17 cellular contexts compared by ENCODE assay signal in the genomic region with DNA sequence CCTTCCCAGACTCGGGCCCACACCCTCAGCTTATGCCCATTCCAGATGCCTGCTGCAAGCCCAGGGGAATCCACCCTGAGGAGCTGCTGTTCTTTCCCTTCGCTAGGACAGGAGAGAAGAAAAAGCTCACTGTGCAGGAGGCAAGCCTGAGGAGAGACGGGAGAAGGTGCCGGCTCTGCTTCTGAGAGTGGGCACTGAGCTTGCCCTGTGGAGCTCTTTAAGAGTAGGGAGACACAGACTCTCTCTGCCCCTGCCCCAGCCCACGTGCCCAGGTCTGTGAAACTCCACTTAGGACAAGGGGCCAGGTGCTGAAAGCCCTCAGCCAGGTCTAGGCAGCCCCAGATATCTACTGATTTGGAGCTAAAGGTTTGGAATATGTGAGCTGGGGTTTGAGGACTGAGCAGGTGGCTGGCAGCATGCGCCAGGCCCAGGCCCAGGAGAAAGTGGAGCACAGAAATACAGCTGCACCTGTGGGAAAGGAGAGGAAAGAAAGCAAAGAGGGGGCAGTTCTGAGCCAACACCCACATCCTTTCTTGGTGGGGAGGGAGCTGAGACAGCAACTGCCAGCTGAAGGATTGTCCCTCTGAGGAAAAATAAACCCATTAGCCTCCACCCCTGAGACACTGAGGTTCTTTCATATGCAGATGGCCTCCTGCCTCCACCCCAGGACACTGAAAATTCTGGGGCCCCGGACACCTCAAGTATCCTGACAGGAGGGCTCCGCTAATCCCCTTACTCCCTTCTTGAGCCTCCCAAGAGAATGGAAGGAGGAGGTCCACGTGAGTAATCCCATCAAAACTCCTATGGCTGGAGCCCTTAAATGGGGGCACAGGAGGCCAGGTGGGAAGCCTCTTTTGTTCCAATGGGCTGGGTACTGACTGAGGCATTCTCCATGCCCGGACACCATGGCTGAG. TPM values are rescaled to one million over a fixed set of nuclear protein-coding genes. Genes with fewer than 3 reads are reported as not detected.
A peak's percentile ranks its signal among the peaks of the same experiment; 100 is the strongest.
DNase-seq lines count a peak whose midpoint lies in the region; FAIRE-seq and TF ChIP-seq lines count a peak whose summit lies in the region.
"Had no signal": no experiment of that assay in that cellular context is flagged by ENCODE, and none has a peak within 500 bp of the region (broad histone marks: within the 10 kb centered on the region; RNA-seq: fewer than 3 reads in every experiment).

No MANE protein-coding gene starts in this region.

- H3K4me3 ChIP-seq in MM.1S (ENCODE audit: low read length) (no peak overlapping the region), ectodermal cell (ENCODE audit: insufficient read depth, low read depth, low read length) (no peak overlapping the region), neural progenitor cell (no peak overlapping the region)
- H3K4me3 ChIP-seq: PC-9 had no signal

- no peaks in the 10 kb centered on the region; the same call in 1 of the 2 replicates for H3K36me3 ChIP-seq in MM.1S (replicated peaks; ENCODE audit: insufficient read depth, low read length)
- H3K36me3 ChIP-seq in ectodermal cell (ENCODE audit: control insufficient read depth, insufficient read depth, low read length): peaks cover 3% of the 10 kb centered on the region
- H3K36me3 ChIP-seq in neural progenitor cell: no peaks in the 10 kb centered on the region

- no peak for FAIRE-seq in HTR-8/SVneo (lab: Jason Lieb, UNC)

- peak; percentile 67 for DNase-seq in NCI-H82 (lab: John Stamatoyannopoulos, UW)
- DNase-seq in NCI-H82 treated with DMSO at 0.1 percent for 48 hours (lab: John Stamatoyannopoulos, UW; ENCODE audit: unreplicated experiment): no peak
- peak; percentile 61 for DNase-seq in MM.1S
- DNase-seq in neural progenitor cell (ENCODE audit: low spot score): peak; percentile 64
- no peak for DNase-seq in SHP77 treated with DMSO at 0.1 percent for 48 hours (lab: John Stamatoyannopoulos, UW)
- DNase-seq in HTR-8/SVneo (ENCODE audit: insufficient read length, low spot score): no peak
- no peak for DNase-seq in NCI-H1694 treated with DMSO at 0.1 percent for 48 hours (lab: John Stamatoyannopoulos, UW)
- DNase-seq: 8988T, DMS79 treated with DMSO at 0.1 percent for 48 hours, IMR-90, Karpas-422, NCI-H1048, NCI-H1436, NCI-H2029 treated with DMSO at 0.1 percent for 48 hours, PC-9 had no signal

- no peaks in the 10 kb centered on the region for H4K20me1 ChIP-seq in MM.1S (ENCODE audit: insufficient read depth, low read length)
- peaks cover 47% of the 10 kb centered on the region for H4K20me1 ChIP-seq in neural progenitor cell (ENCODE audit: low read depth)

- H3K4me3 Mint-ChIP-seq in neural progenitor cell: no peak overlapping the region
- H3K4me3 Mint-ChIP-seq: CD14-positive monocyte had no signal

- peaks cover 5% of the 10 kb centered on the region for H3K27me3 Mint-ChIP-seq in neural progenitor cell (ENCODE audit: insufficient read depth, low read depth)

- H3K27ac Mint-ChIP-seq in neural progenitor cell: no peak overlapping the region

- peak overlapping the region; percentile 46 for H3K4me2 ChIP-seq in MM.1S (ENCODE audit: low read depth, low read length)
- H3K4me2 ChIP-seq in neural progenitor cell: peak overlapping the region; percentile 40
- H3K4me2 ChIP-seq: PC-9 had no signal

- H3K9me3 ChIP-seq in MM.1S (replicated peaks; ENCODE audit: insufficient read depth, low read length) (no peaks in the 10 kb centered on the region), ectodermal cell (ENCODE audit: control insufficient read depth, low read length) (no peaks in the 10 kb centered on the region), neural progenitor cell (ENCODE audit: low read depth) (no peaks in the 10 kb centered on the region)

- H3K9ac ChIP-seq in MM.1S (ENCODE audit: low read length) (no peak overlapping the region), neural progenitor cell (no peak overlapping the region)

- no peak for TF ChIP-seq CTCF in MM.1S (IDR thresholded peaks at IDR 0.05; ENCODE audit: low read length)
- TF ChIP-seq CTCF in neural progenitor cell (IDR thresholded peaks at IDR 0.05): no peak

- peaks cover 12% of the 10 kb centered on the region for H3F3A ChIP-seq in MM.1S (ENCODE audit: insufficient read depth, low read length)
- peaks cover 21% of the 10 kb centered on the region for H3F3A ChIP-seq in neural progenitor cell (ENCODE audit: low read depth)

- H3K79me2 ChIP-seq in MM.1S (ENCODE audit: low read length): no peaks in the 10 kb centered on the region
- no peaks in the 10 kb centered on the region for H3K79me2 ChIP-seq in neural progenitor cell (ENCODE audit: low read depth)

- H3K27me3 ChIP-seq in MM.1S (replicated peaks; ENCODE audit: insufficient read depth, low read length) (no peaks in the 10 kb centered on the region), ectodermal cell (ENCODE audit: control insufficient read depth, insufficient read depth, low read length, poor library complexity, severe bottlenecking) (no peaks in the 10 kb centered on the region), neural progenitor cell (no peaks in the 10 kb centered on the region)

- H3K4me1 ChIP-seq in MM.1S (ENCODE audit: low read length) (peaks cover 17% of the 10 kb centered on the region), ectodermal cell (ENCODE audit: control insufficient read depth, insufficient read depth, low read length) (peaks cover 9% of the 10 kb centered on the region), neural progenitor cell (peaks cover 19% of the 10 kb centered on the region)

- peak overlapping the region; percentile 8; the same call in 1 of the 2 replicates for H3K27ac ChIP-seq in MM.1S (ENCODE audit: low read length)
- H3K27ac ChIP-seq in ectodermal cell (ENCODE audit: insufficient read depth, low read depth, low read length, poor library complexity, severe bottlenecking): peak overlapping the region; percentile 19
- H3K27ac ChIP-seq in neural progenitor cell: no peak overlapping the region
- H3K27ac ChIP-seq: PC-9 had no signal

- peaks cover 18% of the 10 kb centered on the region for H3K36me3 Mint-ChIP-seq in neural progenitor cell

- H2AFZ ChIP-seq in MM.1S (ENCODE audit: low read length) (no peak overlapping the region), neural progenitor cell (replicated peaks) (no peak overlapping the region)
- H2AFZ ChIP-seq: PC-9 had no signal

- H3K9me2 ChIP-seq in MM.1S (replicated peaks; ENCODE audit: insufficient read depth, low read length): no peaks in the 10 kb centered on the region

- H3K4me1 Mint-ChIP-seq in neural progenitor cell: peaks cover 9% of the 10 kb centered on the region

- WGBS in ectodermal cell, 2 experiments: 55 to 56% methylated on average over 10 of the region's 10 CpGs

- H3K9me3 Mint-ChIP-seq in neural progenitor cell: no peaks in the 10 kb centered on the region
- H3K9me3 Mint-ChIP-seq: CD14-positive monocyte had no signal

RNA-seq across cellular contexts. Expression of a gene that starts 7.3 kb away (rescaled TPM):
- polyA plus RNA-seq in ectodermal cell (2013, experiment 1 of 4): 32.4 TPM
- polyA plus RNA-seq in ectodermal cell (2013, experiment 2 of 4): 37.4 TPM
- polyA plus RNA-seq in ectodermal cell (2013, experiment 3 of 4): 28.4 TPM
- 30.3 TPM for polyA plus RNA-seq in ectodermal cell (2013, experiment 4 of 4)
- 22.8 and 29.7 TPM in 2 replicates for total RNA-seq in neural progenitor cell (ENCODE audit: low replicate concordance)

RNA-seq across cellular contexts. Expression of a gene that starts 7.4 kb away (rescaled TPM):
- polyA plus RNA-seq in ectodermal cell (2013, experiment 1 of 4): 36.0 TPM
- 35.7 TPM for polyA plus RNA-seq in ectodermal cell (2013, experiment 2 of 4)
- polyA plus RNA-seq in ectodermal cell (2013, experiment 3 of 4): 34.3 TPM
- polyA plus RNA-seq in ectodermal cell (2013, experiment 4 of 4): 35.4 TPM
- total RNA-seq in neural progenitor cell (ENCODE audit: low replicate concordance): 49.7 and 71.1 TPM in 2 replicates

Comparison
In these comparisons a context has a peak if more than half of its experiments do, and no peak if none do; other contexts are left out.
1. DNase-seq: peak in NCI-H82 (single experiment), MM.1S (single experiment) and neural progenitor cell (single experiment); none in NCI-H82 treated with DMSO at 0.1 percent for 48 hours (single experiment), SHP77 treated with DMSO at 0.1 percent for 48 hours (single experiment), HTR-8/SVneo (single experiment) and NCI-H1694 treated with DMSO at 0.1 percent for 48 hours (single experiment).